ENCODE assay signal across 8 cellular contexts in the genomic region with DNA sequence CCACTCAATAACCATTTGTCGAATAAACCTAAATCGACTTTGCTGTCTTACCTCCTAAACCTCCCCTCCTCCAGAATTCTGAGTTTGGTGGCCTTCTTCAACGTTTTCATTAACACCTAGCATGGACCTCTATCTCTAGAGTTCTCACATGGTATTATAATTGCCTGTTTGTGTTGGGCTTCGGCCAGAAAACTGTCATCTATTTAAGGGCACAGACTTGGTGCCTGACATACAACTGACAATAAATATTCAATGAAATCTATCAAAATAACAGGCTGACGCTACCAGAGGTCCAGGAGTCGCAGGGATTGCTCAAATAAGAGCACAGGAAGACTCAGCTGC. TPM values are rescaled to one million over a fixed set of nuclear protein-coding genes. Genes with fewer than 3 reads are reported as not detected.
DNase-seq lines count a peak whose midpoint lies in the region; ATAC-seq and TF ChIP-seq lines count a peak whose summit lies in the region.

No MANE protein-coding gene starts in this region.

- peak overlapping the region in 4 of 5 donors; percentile 76 to 87 (median 82) for H3K27ac ChIP-seq in stomach

- POLR2A ChIA-PET in activated CD4-positive, alpha-beta memory T cell treated with anti-CD3 and anti-CD28 coated beads, Interleukin-2, amount 10 ng/mL, durations not matched to agents 7 days and 5 days (lab: Charles Lee): interaction anchor here (1.0 to 1.9 kb wide), 4 partner anchors 20 to 444 kb away, joined by 3 to 8 read pairs (median 4); a partner anchor contains a TSS

- CTCF ChIA-PET in activated CD4-positive, alpha-beta memory T cell treated with anti-CD3 and anti-CD28 coated beads, Interleukin-2, amount 10 ng/mL, durations not matched to agents 7 days and 5 days (lab: Charles Lee): interaction anchor here (1.4 to 6.2 kb wide), 4 partner anchors 13 to 206 kb away, joined by 3 to 58 read pairs (median 24); a partner anchor contains a TSS

- 8 to 14% (median 12%) methylated on average over 6 of the region's 6 CpGs for WGBS in stomach, 5 donors

- no peak for TF ChIP-seq CTCF in stomach (IDR thresholded peaks at IDR 0.05)

- TF ChIP-seq POLR2A in stomach (IDR thresholded peaks at IDR 0.05): no peak

- intact Hi-C loops in stomach (cut with DNase I; ENCODE audit: low total_unique reads): no loop called here

- no peaks in the 10 kb centered on the region for H3K27me3 Mint-ChIP-seq in activated CD4-positive, alpha-beta memory T cell treated with anti-CD3 and anti-CD28 coated beads, Interleukin-2, amount 10 ng/mL, durations not matched to agents 7 days and 5 days

- in situ Hi-C loops in G401 (cut with HindIII; ENCODE audit: low sequenced_read_pairs): no loop called here

- no peak for TF ChIP-seq EP300 in stomach (IDR thresholded peaks at IDR 0.05)

- peaks cover 53% of the 10 kb centered on the region for H3K4me1 Mint-ChIP-seq in activated CD4-positive, alpha-beta memory T cell treated with anti-CD3 and anti-CD28 coated beads, Interleukin-2, amount 10 ng/mL, durations not matched to agents 7 days and 5 days

- peaks cover 0 to 10% (median 3%) of the 10 kb centered on the region in 4 donors for H3K36me3 ChIP-seq in stomach

- H3K9me3 Mint-ChIP-seq in activated CD4-positive, alpha-beta memory T cell treated with anti-CD3 and anti-CD28 coated beads, Interleukin-2, amount 10 ng/mL, durations not matched to agents 7 days and 5 days: no peaks in the 10 kb centered on the region

- no peak for DNase-seq in activated CD4-positive, alpha-beta memory T cell treated with anti-CD3 and anti-CD28 coated beads, Interleukin-2, amount 10 ng/mL, durations not matched to agents 7 days and 5 days
- DNase-seq in stomach (no peak), SIG-M5 (lab: John Stamatoyannopoulos, UW) (no peak), G401 (ENCODE audit: low spot score) (no peak)
- DNase-seq in effector CD4-positive, alpha-beta T cell: no peak

- no peaks in the 10 kb centered on the region for H3K9me3 ChIP-seq in stomach

- peaks cover 0 to 4% (median 0%) of the 10 kb centered on the region in 3 donors for H3K27me3 ChIP-seq in stomach

- H3K4me1 ChIP-seq in stomach: peaks cover 20 to 48% (median 33%) of the 10 kb centered on the region in 4 donors

- peak; percentile 8 for ATAC-seq in GM18870 (IDR thresholded peaks at IDR 0.05; ENCODE audit: unreplicated experiment)
- ATAC-seq in HG02970 (IDR thresholded peaks at IDR 0.05; ENCODE audit: low FRiP score, unreplicated experiment): peak; percentile 12

- peak overlapping the region; percentile 92 for H3K4me3 Mint-ChIP-seq in activated CD4-positive, alpha-beta memory T cell treated with anti-CD3 and anti-CD28 coated beads, Interleukin-2, amount 10 ng/mL, durations not matched to agents 7 days and 5 days

- H3K4me3 ChIP-seq in iPS-11a (ENCODE audit: low read depth, low read length) (peak overlapping the region; percentile 91), stomach (peak overlapping the region; percentile 73 to 96 (median 90))

- no peaks in the 10 kb centered on the region for H3K36me3 Mint-ChIP-seq in activated CD4-positive, alpha-beta memory T cell treated with anti-CD3 and anti-CD28 coated beads, Interleukin-2, amount 10 ng/mL, durations not matched to agents 7 days and 5 days (ENCODE audit: low read depth)

- peak overlapping the region; percentile 91 for H3K27ac Mint-ChIP-seq in activated CD4-positive, alpha-beta memory T cell treated with anti-CD3 and anti-CD28 coated beads, Interleukin-2, amount 10 ng/mL, durations not matched to agents 7 days and 5 days

RNA-seq across cellular contexts. Expression of a gene that starts 0.7 kb away (rescaled TPM):
- total RNA-seq in activated CD4-positive, alpha-beta memory T cell treated with anti-CD3 and anti-CD28 coated beads, Interleukin-2, amount 10 ng/mL, durations not matched to agents 7 days and 5 days: 1 to 10 TPM; 7.7 to 8.4 TPM
- 10 to 100 TPM in 3 of 5 donors, 1 to 10 TPM in 1, under 1 TPM in 1; 0.87 to 28.0 (median 10.5) TPM for total RNA-seq in stomach
- polyA plus RNA-seq in stomach: 1 to 10 TPM; 2.9 to 3.7 (median 3.3) TPM
- 3.0 and 5.3 TPM in 2 replicates for total RNA-seq in G401 (2014; rRNA removed; shearing (Covaris generic))

RNA-seq across cellular contexts. Expression of a gene that starts 26.1 kb away (rescaled TPM):
- not detected for total RNA-seq in activated CD4-positive, alpha-beta memory T cell treated with anti-CD3 and anti-CD28 coated beads, Interleukin-2, amount 10 ng/mL, durations not matched to agents 7 days and 5 days
- 1 to 10 TPM in 1 of 5 donors, not detected in 4; 1.1 TPM for total RNA-seq in stomach
- under 1 TPM in 2 of 3 donors, not detected in 1; 0.15 to 0.31 TPM for polyA plus RNA-seq in stomach
- total RNA-seq in G401 (2014; rRNA removed; shearing (Covaris generic)): 0.17 TPM in 1 of 2 replicates, not detected in the other
